In genomic region chr1:93448292-93448982, GRCh38 we compare ENCODE assay signal across 7 cellular contexts. TPM values are rescaled to one million over a fixed set of nuclear protein-coding genes. Genes with fewer than 3 reads are reported as not detected.
DNase-seq lines count a peak whose midpoint lies in the region; ATAC-seq, FAIRE-seq and TF ChIP-seq lines count a peak whose summit lies in the region.

No MANE protein-coding gene starts in this region.

- under 1% methylated on average over 77 of the region's 77 CpGs for WGBS in HUES64
- WGBS in urinary bladder = under 1% methylated on average over 77 of the region's 77 CpGs

- H3K36me3 ChIP-seq in HUES64 (ENCODE audit: insufficient read depth, low read length) (no peaks in the 10 kb centered on the region), endothelial cell of umbilical vein (ENCODE audit: control insufficient read depth in 2 of 2, extremely low read depth in 1 of 2, insufficient read depth in 2 of 2, low read length in 2 of 2) (no peaks in the 10 kb centered on the region), urinary bladder (ENCODE audit: insufficient read depth) (no peaks in the 10 kb centered on the region)

- H3K79me2 ChIP-seq in endothelial cell of umbilical vein (ENCODE audit: control insufficient read depth, insufficient read depth, low read length) = peaks cover 43% of the 10 kb centered on the region

- CTCF ChIA-PET in endothelial cell of umbilical vein (lab: Charles Lee) = interaction anchor here (1.0 to 4.4 kb wide), 7 partner anchors 105 to 396 kb away, joined by 3 to 20 read pairs (median 6); no protein-coding TSS in a partner anchor

- TF ChIP-seq POLR2A in endothelial cell of umbilical vein (IDR thresholded peaks at IDR 0.05; ENCODE audit: low read depth, low read length) = no peak

- H3K27ac ChIP-seq in HUES64 (ENCODE audit: low read depth, low read length) = peak overlapping the region; percentile 94
- peak overlapping the region; percentile 65 for H3K27ac ChIP-seq in endothelial cell of umbilical vein (ENCODE audit: insufficient read depth, low read depth, low read length)
- peak overlapping the region; percentile 62 for H3K27ac ChIP-seq in urinary bladder (ENCODE audit: low read depth)

- no TSS peak for BruUV-seq in endothelial cell of umbilical vein (replicated peaks; lab: Mats Ljungman, UMichigan)

- peaks cover 5% of the 10 kb centered on the region for H4K20me1 ChIP-seq in endothelial cell of umbilical vein (replicated peaks; ENCODE audit: control insufficient read depth, extremely low read depth, insufficient read depth, low read length)

- ATAC-seq in GM19328 (IDR thresholded peaks at IDR 0.05; ENCODE audit: unreplicated experiment) = no peak

- H3K9me3 ChIP-seq in HUES64 (ENCODE audit: insufficient read depth, low read depth, low read length) (no peaks in the 10 kb centered on the region), endothelial cell of umbilical vein (replicated peaks; ENCODE audit: control insufficient read depth, insufficient read depth, low read length) (no peaks in the 10 kb centered on the region), mononuclear cell (ENCODE audit: low read depth, low read length) (no peaks in the 10 kb centered on the region)

- dilution Hi-C loops in endothelial cell of umbilical vein (cut with MboI; ENCODE audit: extremely low pct_ligation_motif_present, low sequenced_read_pairs) = no loop called here

- no peak for FAIRE-seq in endothelial cell of umbilical vein (lab: Jason Lieb, UNC)

- no peak for TF ChIP-seq CTCF in endothelial cell of umbilical vein (IDR thresholded peaks at IDR 0.05; ENCODE audit: extremely low read depth in 1 of 2, insufficient read depth in 1 of 2, low read depth in 1 of 2, low read length in 2 of 2)

- peak overlapping the region; percentile 8 for H2AFZ ChIP-seq in endothelial cell of umbilical vein (ENCODE audit: low read depth, low read length)

- H3K4me1 ChIP-seq in HUES64 (ENCODE audit: insufficient read depth, low read length) (peaks cover 35% of the 10 kb centered on the region), endothelial cell of umbilical vein (ENCODE audit: control insufficient read depth, extremely low read depth, insufficient read depth, low read length) (peaks cover 20% of the 10 kb centered on the region), mononuclear cell (ENCODE audit: insufficient read depth, low read length) (peaks cover 21% of the 10 kb centered on the region), urinary bladder (ENCODE audit: insufficient read depth) (no peaks in the 10 kb centered on the region)

- intact Hi-C loops in endothelial cell of umbilical vein (cut with micrococcal nuclease) = loop anchor here (2.0 to 5.0 kb wide), 2 partner anchors 224 to 398 kb away; no protein-coding TSS in a partner anchor

- peak overlapping the region; percentile 97 for H3K9ac ChIP-seq in HUES64 (ENCODE audit: low read depth, low read length)
- H3K9ac ChIP-seq in endothelial cell of umbilical vein (replicated peaks; ENCODE audit: extremely low read depth, insufficient read depth, low read length) = peak overlapping the region; percentile 47

- POLR2A ChIA-PET in endothelial cell of umbilical vein (lab: Charles Lee) = interaction anchor here (0.7 kb wide), 2 partner anchors 107 to 398 kb away, joined by 4 read pairs; no protein-coding TSS in a partner anchor

- H3K4me3 ChIP-seq in HUES64 (ENCODE audit: low read length) (peak overlapping the region; percentile 96), endothelial cell of umbilical vein (replicated peaks in 1 of 3; ENCODE audit: insufficient read depth in 1 of 3, low read depth in 1 of 3, low read length in 3 of 3) (peak overlapping the region; percentile 14 to 70 (median 70)), mononuclear cell (ENCODE audit: low read length) (peak overlapping the region; percentile 58), urinary bladder (ENCODE audit: low read depth, low read length) (peak overlapping the region; percentile 97)

- DNase-seq in ELF-1 (ENCODE audit: low read depth, low spot score) (peak; percentile 77), SW480 (ENCODE audit: low spot score) (peak; percentile 32), endothelial cell of umbilical vein (ENCODE audit: low read depth, low spot score) (peak; percentile 36)

- H3K9me1 ChIP-seq in endothelial cell of umbilical vein (replicated peaks; ENCODE audit: control insufficient read depth, extremely low read depth, insufficient read depth, low read length) = no peaks in the 10 kb centered on the region

- H3K4me2 ChIP-seq in endothelial cell of umbilical vein (ENCODE audit: insufficient read depth, low read length) = peak overlapping the region; percentile 86

- no peaks in the 10 kb centered on the region for H3K27me3 ChIP-seq in HUES64 (ENCODE audit: insufficient read depth, low read length)
- H3K27me3 ChIP-seq in endothelial cell of umbilical vein (ENCODE audit: control insufficient read depth in 2 of 2, insufficient read depth in 2 of 2, low read length in 2 of 2) = no peaks in the 10 kb centered on the region
- H3K27me3 ChIP-seq in mononuclear cell (ENCODE audit: insufficient read depth, low read length) = peaks cover 39% of the 10 kb centered on the region

TF ChIP-seq in endothelial cell of umbilical vein, 7 proteins besides CTCF, POLR2A, EP300 and RAD21:
- no peak for TF ChIP-seq EZH2 (IDR thresholded peaks at IDR 0.05; ENCODE audit: borderline replicate concordance, low read depth, low read length, severe bottlenecking)
- TF ChIP-seq POLR2AphosphoS5 (IDR thresholded peaks at IDR 0.05; ENCODE audit: insufficient read depth, low read depth, low read length) = no peak
- TF ChIP-seq FOS (IDR thresholded peaks at IDR 0.05; ENCODE audit: borderline replicate concordance, insufficient read depth, low read length) = no peak
- TF ChIP-seq MYC (IDR thresholded peaks at IDR 0.05; ENCODE audit: low read depth, low read length) = no peak
- no peak for TF ChIP-seq MAX (IDR thresholded peaks at IDR 0.05; ENCODE audit: insufficient read depth, insufficient read length)
- TF ChIP-seq GATA2 (IDR thresholded peaks at IDR 0.05; ENCODE audit: insufficient read depth, insufficient read length, low read depth, low read length) = no peak
- TF ChIP-seq JUN (IDR thresholded peaks at IDR 0.05; ENCODE audit: borderline replicate concordance, insufficient read depth, insufficient read length, low read depth) = no peak

RNA-seq across cellular contexts. Expression of gene FNBP1L, which starts 0.5 kb away (rescaled TPM):
- polyA plus RNA-seq in HUES64 (2013, experiment 1 of 2) = 76.1 TPM
- 79.8 TPM for polyA plus RNA-seq in HUES64 (2013, experiment 2 of 2)
- total RNA-seq in endothelial cell of umbilical vein (56.4 and 56.5 TPM in 2 replicates), mononuclear cell (2.2 TPM), urinary bladder (71.4 TPM)
- polyA plus RNA-seq in endothelial cell of umbilical vein (23.3 and 28.1 TPM in 2 replicates), urinary bladder (11.6 TPM)
- polyA plus RNA-seq in endothelial cell of umbilical vein (2011; cell fraction: cytosol; rRNA removed) = 25.2 and 25.4 TPM in 2 replicates
- 52.9 and 74.4 TPM in 2 replicates for polyA plus RNA-seq in endothelial cell of umbilical vein (2011; cell fraction: nucleus; rRNA removed)
- 41.1 and 50.1 TPM in 2 replicates for polyA plus RNA-seq in endothelial cell of umbilical vein (2012)
- polyA minus RNA-seq in endothelial cell of umbilical vein = 51.4 and 57.2 TPM in 2 replicates
- 9.4 TPM for polyA minus RNA-seq in endothelial cell of umbilical vein (2011; cell fraction: cytosol; rRNA and poly(A)+ RNA removed)
- polyA minus RNA-seq in endothelial cell of umbilical vein (2011; cell fraction: nucleus; rRNA and poly(A)+ RNA removed) = 87.4 and 109 TPM in 2 replicates

Comparison
In these comparisons a context has a peak if more than half of its experiments do, and no peak if none do; other contexts are left out.
1. RNA of gene FNBP1L, which starts 0.5 kb away (total RNA-seq): 71.4 TPM in urinary bladder (single experiment) and 56.4 to 56.5 TPM in endothelial cell of umbilical vein; 2.2 TPM in mononuclear cell (single experiment); every median in the first group is over 10 times any median in the second.
2. Peak in every context shown above with its lines, with median percentiles within 50 percentile points of each other: DNase-seq, H3K27ac ChIP-seq and H3K4me3 ChIP-seq.